ENCODE assay signal across 1 cellular context in genomic region chr4:168562021-168562691, GRCh38.
TF ChIP-seq lines count a peak whose summit lies in the region.

No MANE protein-coding gene starts in this region.

TF ChIP-seq in HCT116, 20 proteins besides CTCF, POLR2A, EP300 and RAD21 (continued from another document):
- TF ChIP-seq MAX (IDR thresholded peaks at IDR 0.05) (no peak; the same call in 1 of the 2 replicates), EGR1 (IDR thresholded peaks at IDR 0.05; ENCODE audit: low read depth) (no peak), ELF1 (IDR thresholded peaks at IDR 0.05; ENCODE audit: borderline replicate concordance, low read depth) (0 out of 2 replicates have a peak, but pooled peaks have one; percentile 26), JUND (IDR thresholded peaks at IDR 0.05) (peak; percentile 75), ATF3 (IDR thresholded peaks at IDR 0.05) (no peak), ZFX (IDR thresholded peaks at IDR 0.05) (no peak), SP1 (IDR thresholded peaks at IDR 0.05; ENCODE audit: low read depth) (peak; percentile 84)
